1 cellular context compared by ENCODE assay signal in the genomic region with DNA sequence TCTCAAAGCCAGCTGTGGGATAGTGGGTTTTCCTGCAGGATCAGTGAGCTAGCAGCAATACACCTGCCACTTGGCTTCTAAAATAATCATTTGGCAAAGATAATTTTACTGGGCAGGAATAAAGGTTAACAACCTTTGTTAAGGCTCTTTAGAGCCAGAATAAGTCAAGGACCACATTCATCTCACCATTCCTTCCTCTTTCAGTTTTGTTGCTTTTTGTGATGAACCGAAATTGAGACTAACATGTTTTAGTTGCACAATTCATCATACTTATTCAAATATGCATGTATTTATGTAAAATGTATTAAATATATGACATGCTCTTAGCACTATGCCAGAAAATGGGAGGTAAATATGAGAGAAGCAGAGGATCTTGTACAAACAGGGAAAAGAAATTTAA.
TF ChIP-seq lines count a peak whose summit lies in the region.

No MANE protein-coding gene starts in this region.

TF ChIP-seq in GM12878, 131 proteins besides CTCF, POLR2A, EP300 and RAD21 (continued from another document):
- TF ChIP-seq, protein P1, sequence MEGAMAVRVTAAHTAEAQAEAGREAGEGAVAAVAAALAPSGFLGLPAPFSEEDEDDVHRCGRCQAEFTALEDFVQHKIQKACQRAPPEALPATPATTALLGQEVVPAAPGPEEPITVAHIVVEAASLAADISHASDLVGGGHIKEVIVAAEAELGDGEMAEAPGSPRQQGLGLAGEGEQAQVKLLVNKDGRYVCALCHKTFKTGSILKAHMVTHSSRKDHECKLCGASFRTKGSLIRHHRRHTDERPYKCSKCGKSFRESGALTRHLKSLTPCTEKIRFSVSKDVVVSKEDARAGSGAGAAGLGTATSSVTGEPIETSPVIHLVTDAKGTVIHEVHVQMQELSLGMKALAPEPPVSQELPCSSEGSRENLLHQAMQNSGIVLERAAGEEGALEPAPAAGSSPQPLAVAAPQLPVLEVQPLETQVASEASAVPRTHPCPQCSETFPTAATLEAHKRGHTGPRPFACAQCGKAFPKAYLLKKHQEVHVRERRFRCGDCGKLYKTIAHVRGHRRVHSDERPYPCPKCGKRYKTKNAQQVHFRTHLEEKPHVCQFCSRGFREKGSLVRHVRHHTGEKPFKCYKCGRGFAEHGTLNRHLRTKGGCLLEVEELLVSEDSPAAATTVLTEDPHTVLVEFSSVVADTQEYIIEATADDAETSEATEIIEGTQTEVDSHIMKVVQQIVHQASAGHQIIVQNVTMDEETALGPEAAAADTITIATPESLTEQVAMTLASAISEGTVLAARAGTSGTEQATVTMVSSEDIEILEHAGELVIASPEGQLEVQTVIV (IDR thresholded peaks at IDR 0.05; ENCODE audit: borderline replicate concordance, partially characterized antibody): no peak
